Comparison of ENCODE assay signal across 7 cellular contexts in the genomic region with DNA sequence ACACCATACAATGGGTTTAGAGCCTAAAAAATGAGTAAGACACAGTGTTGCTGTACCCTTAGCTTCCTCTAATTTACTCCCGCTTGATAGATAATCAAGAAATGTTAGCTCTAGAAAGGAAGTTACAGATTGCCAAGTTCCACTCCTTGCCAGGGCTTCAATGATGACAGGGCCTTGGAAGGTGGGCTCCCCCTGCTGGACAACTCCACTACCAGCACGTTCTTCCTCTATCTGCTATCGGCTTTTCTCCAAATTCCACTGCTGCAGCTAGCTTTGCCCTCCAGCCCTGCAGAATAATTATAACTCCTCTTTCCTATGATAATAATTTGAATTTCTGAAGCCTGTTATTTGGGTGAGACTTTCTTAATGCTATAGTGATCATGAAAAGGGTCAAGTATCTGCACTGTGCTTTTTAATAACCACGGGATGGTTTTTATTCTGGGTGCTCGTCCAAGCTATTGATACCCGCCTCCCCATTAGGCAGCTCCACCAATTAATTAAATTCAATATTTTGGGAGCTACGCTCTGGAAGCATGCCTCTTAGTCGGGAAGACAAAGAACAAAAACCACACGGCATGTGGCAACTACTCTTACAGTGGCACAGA.
DNase-seq lines count a peak whose midpoint lies in the region; ATAC-seq and TF ChIP-seq lines count a peak whose summit lies in the region.

No MANE protein-coding gene starts in this region.

- H3K4me3 ChIP-seq in WERI-Rb-1 (ENCODE audit: low read depth, low read length): no peak overlapping the region
- H3K4me3 ChIP-seq in cardiac fibroblast (replicated peaks in 1 of 2; ENCODE audit: low read depth in 2 of 2, low read length in 2 of 2): no peak overlapping the region

- TF ChIP-seq CTCF in GM12873 (IDR thresholded peaks at IDR 0.05; ENCODE audit: insufficient read depth, low read depth, low read length, missing control alignments) (peak; percentile 97), WERI-Rb-1 (IDR thresholded peaks at IDR 0.05; ENCODE audit: low read depth, low read length) (peak; percentile 94), cardiac fibroblast (IDR thresholded peaks at IDR 0.05; ENCODE audit: low read depth, low read length) (peak; percentile 92)

- peak; percentile 60 for DNase-seq in NCI-H1105 (lab: John Stamatoyannopoulos, UW)
- peak; percentile 79 for DNase-seq in WERI-Rb-1
- DNase-seq in cardiac fibroblast (ENCODE audit: low read depth in 2 of 2): peak; percentile 74 to 85
- DNase-seq in kidney tubule cell (ENCODE audit: low spot score): peak; percentile 65
- DNase-seq in stimulated activated CD4-positive, alpha-beta T cell treated with anti-CD3 and anti-CD28 coated beads, Interleukin-4, amount 100 ng/mL, for 24 hours: peak; percentile 64

- H3K27me3 ChIP-seq in WERI-Rb-1 (ENCODE audit: insufficient read depth, low read depth, severe bottlenecking): no peaks in the 10 kb centered on the region

- no peaks in the 10 kb centered on the region for H3K9me3 ChIP-seq in WERI-Rb-1 (ENCODE audit: severe bottlenecking)

- H3K36me3 ChIP-seq in WERI-Rb-1: no peaks in the 10 kb centered on the region

- no peak for ATAC-seq in HG03460 (IDR thresholded peaks at IDR 0.05; ENCODE audit: unreplicated experiment)

- H3K27ac ChIP-seq in WERI-Rb-1: no peak overlapping the region
